In genomic region chr19:7004313-7004931, GRCh38 we compare ENCODE assay signal across 9 cellular contexts. TPM values are rescaled to one million over a fixed set of nuclear protein-coding genes. Genes with fewer than 3 reads are reported as not detected.
DNase-seq lines count a peak whose midpoint lies in the region; ATAC-seq, FAIRE-seq and TF ChIP-seq lines count a peak whose summit lies in the region.
"Had no signal": no experiment of that assay in that cellular context is flagged by ENCODE, and none has a peak within 500 bp of the region (broad histone marks: within the 10 kb centered on the region; RNA-seq: fewer than 3 reads in every experiment).

No MANE protein-coding gene starts in this region.

- 0 out of 2 replicates have a peak, but pooled peaks cover 3% of the 10 kb centered on the region for H3K9me3 ChIP-seq in K562 (replicated peaks; ENCODE audit: control insufficient read depth, insufficient read depth, low read depth, low read length)

- no peak overlapping the region for H4K8ac ChIP-seq in mesendoderm (ENCODE audit: low read depth, low read length)

- no peaks in the 10 kb centered on the region for H3K9me1 ChIP-seq in K562 (ENCODE audit: control insufficient read depth, insufficient read depth, low read length)

- 4% methylated on average over 17 of the region's 18 CpGs for WGBS in K562 (ENCODE audit: insufficient coverage, low coverage, missing lambda C conversion rate)
- WGBS in mesendoderm (ENCODE audit: extremely low coverage, insufficient coverage, low lambda C conversion rate) = no CpG with 5 or more reads among the region's 18 CpGs

- H3K36me3 Mint-ChIP-seq in activated T-cell treated with anti-CD3 and anti-CD28 coated beads, Interleukin-2, amount 50 U/mL, for 24 hours (ENCODE audit: low read depth) = no peaks in the 10 kb centered on the region

- H3K23ac ChIP-seq in mesendoderm (ENCODE audit: low read length) = no peak overlapping the region

- H2BK120ac ChIP-seq in mesendoderm (ENCODE audit: low read depth, low read length) = no peak overlapping the region

- peaks cover 5% of the 10 kb centered on the region for H3K9me3 Mint-ChIP-seq in activated T-cell treated with anti-CD3 and anti-CD28 coated beads, Interleukin-2, amount 50 U/mL, for 24 hours

- no peak overlapping the region for H2AK5ac ChIP-seq in mesendoderm (ENCODE audit: low read length)

- peak; percentile 36 to 53 (median 40); a peak in 4 of 6 replicates for TF ChIP-seq CTCF in K562 (IDR thresholded peaks at IDR 0.05 in 2 of 3, conservative IDR thresholded peaks at IDR 0.05 in 1 of 3; ENCODE audit: insufficient read depth in 2 of 3, low read depth in 1 of 3, low read length in 3 of 3)

- no peak overlapping the region for H3K27ac Mint-ChIP-seq in activated T-cell treated with anti-CD3 and anti-CD28 coated beads, Interleukin-2, amount 50 U/mL, for 24 hours

- no peak overlapping the region for H3K4me3 Mint-ChIP-seq in activated T-cell treated with anti-CD3 and anti-CD28 coated beads, Interleukin-2, amount 50 U/mL, for 24 hours

- no peak overlapping the region for H3K4me3 ChIP-seq in K562
- no peak overlapping the region for H3K4me3 ChIP-seq in mesendoderm (ENCODE audit: low read length)

- H2AFZ ChIP-seq in K562 (ENCODE audit: low read depth, low read length) = no peak overlapping the region

- BruUV-seq in K562 (replicated peaks; lab: Mats Ljungman, UMichigan) = no TSS peak

- FAIRE-seq in K562 (lab: Jason Lieb, UNC) = no peak

- H3K18ac ChIP-seq in mesendoderm (ENCODE audit: low read length) = no peak overlapping the region

- no peak overlapping the region for H2BK5ac ChIP-seq in mesendoderm (ENCODE audit: low read length)

- peak in 1 of 2 experiments; percentile 37; a peak in 2 of 4 replicates for TF ChIP-seq RAD21 in K562 (CRISPR knock-in tag; conservative IDR thresholded peaks at IDR 0.05 in 1 of 2, IDR thresholded peaks at IDR 0.05 in 1 of 2)

- H3K4me2 ChIP-seq in K562 (ENCODE audit: insufficient read depth, low read length) (no peak overlapping the region), mesendoderm (ENCODE audit: low read length) (no peak overlapping the region)

- peak; percentile 47 for DNase-seq in GDM1 (lab: John Stamatoyannopoulos, UW)
- DNase-seq in KBM-7 = peak; percentile 73
- DNase-seq in K562 (ENCODE audit: extremely low read depth in 1 of 4, low spot score in 3 of 4) = peak; percentile 13 to 23 (median 19)
- DNase-seq in mesendoderm = peak; percentile 31
- no peak for DNase-seq in activated T-cell treated with anti-CD3 and anti-CD28 coated beads, Interleukin-2, amount 50 U/mL, for 24 hours
- no peak for DNase-seq in SHP77 treated with DMSO at 0.1 percent for 48 hours (lab: John Stamatoyannopoulos, UW)

- H4K20me1 ChIP-seq in K562 (replicated peaks; ENCODE audit: control insufficient read depth, insufficient read depth, low read length) = no peaks in the 10 kb centered on the region

- in situ Hi-C loops in KBM-7 (cut with MboI; ENCODE audit: low pct_unique_long_range_greater_than_20kb, low sequenced_read_pairs) = no loop called here
- in situ Hi-C loops in K562 (cut with MboI) = no loop called here

- H3K79me1 ChIP-seq in mesendoderm (ENCODE audit: low read length) = no peaks in the 10 kb centered on the region

- H3K36me3 ChIP-seq in K562 (ENCODE audit: control insufficient read depth, insufficient read depth, low read length) = no peaks in the 10 kb centered on the region
- no peaks in the 10 kb centered on the region for H3K36me3 ChIP-seq in mesendoderm (ENCODE audit: control insufficient read depth, insufficient read depth, low read length)

- POLR2A ChIA-PET in K562 (lab: Yijun Ruan, JAX) = no interaction called here

- H3K27me3 ChIP-seq in K562 (ENCODE audit: control insufficient read depth in 2 of 2, insufficient read depth in 2 of 2, low read length in 2 of 2) (no peaks in the 10 kb centered on the region; a peak in 1 of 5 replicates), mesendoderm (ENCODE audit: insufficient read depth, low read length, poor library complexity) (no peaks in the 10 kb centered on the region)

- H3K9ac ChIP-seq in K562 (ENCODE audit: insufficient read depth in 1 of 2, low read depth in 2 of 2, low read length in 2 of 2) (no peak overlapping the region), mesendoderm (ENCODE audit: low read length) (no peak overlapping the region)

- no peak overlapping the region for H3K27ac ChIP-seq in K562 (ENCODE audit: extremely low read depth, low read depth, low read length)
- H3K27ac ChIP-seq in mesendoderm (ENCODE audit: low read depth, low read length) = no peak overlapping the region

- H3K4me1 ChIP-seq in K562 (replicated peaks in 1 of 2; ENCODE audit: control insufficient read depth in 2 of 2, insufficient read depth in 2 of 2, low read length in 2 of 2) (no peaks in the 10 kb centered on the region), mesendoderm (ENCODE audit: control insufficient read depth, low read depth, low read length) (no peaks in the 10 kb centered on the region)

- no peaks in the 10 kb centered on the region for H3K27me3 Mint-ChIP-seq in activated T-cell treated with anti-CD3 and anti-CD28 coated beads, Interleukin-2, amount 50 U/mL, for 24 hours

- CTCF ChIA-PET in K562 (lab: Yijun Ruan, JAX; ENCODE audit: low intra/inter-chr PET ratio) = interaction anchor here (0.6 kb wide), 1 partner anchor 572 kb away, joined by 3 read pairs; no protein-coding TSS in a partner anchor

- no peak for ATAC-seq in K562
- ATAC-seq in HG03521 (IDR thresholded peaks at IDR 0.05; ENCODE audit: unreplicated experiment) = no peak

- no peaks in the 10 kb centered on the region for H3K79me2 ChIP-seq in K562 (ENCODE audit: control insufficient read depth, insufficient read depth, low read length)
- no peaks in the 10 kb centered on the region for H3K79me2 ChIP-seq in mesendoderm (ENCODE audit: control insufficient read depth, insufficient read depth, low read length)

- H3K4me1 Mint-ChIP-seq in activated T-cell treated with anti-CD3 and anti-CD28 coated beads, Interleukin-2, amount 50 U/mL, for 24 hours (ENCODE audit: low read depth) = peaks cover 33% of the 10 kb centered on the region

- H2BK15ac ChIP-seq in mesendoderm (replicated peaks; ENCODE audit: low read depth) = no peak overlapping the region

- no peak overlapping the region for H3K4ac ChIP-seq in mesendoderm (ENCODE audit: low read depth, low read length)

- intact Hi-C loops in K562 (cut with micrococcal nuclease) = no loop called here

- H3K56ac ChIP-seq in mesendoderm (ENCODE audit: low read length) = no peak overlapping the region

- no peak overlapping the region for H4K5ac ChIP-seq in mesendoderm (ENCODE audit: low read length)

- TF ChIP-seq EP300 in K562 (IDR thresholded peaks at IDR 0.05; ENCODE audit: low read length) = no peak

- no peak for TF ChIP-seq POLR2A in K562 (conservative IDR thresholded peaks at IDR 0.05)

RNA-seq across cellular contexts. Expression of gene MBD3L2B, which starts 16.8 kb away (rescaled TPM):
- total RNA-seq in K562 (2011; cell fraction: chromatin; rRNA removed; ENCODE audit: low replicate concordance) = not detected in 2 replicates
- not detected in 2 replicates for total RNA-seq in K562 (2011; cell fraction: nucleolus; rRNA removed)
- not detected in 2 replicates for total RNA-seq in K562 (2011; cell fraction: nucleoplasm; rRNA removed)
- total RNA-seq in K562 (2014; rRNA removed) = not detected in 2 replicates
- total RNA-seq in K562 (2014; rRNA removed; fragmentation: Illumina TruSeq; extraction: Trizol) = not detected in 2 replicates
- total RNA-seq in K562 (2015; rRNA removed; fragmentation: Illumina TruSeq; extraction: Trizol) = not detected in 2 replicates
- total RNA-seq in K562 (2021) = not detected in 2 replicates
- polyA plus RNA-seq in K562 (2011; rRNA removed) = not detected in 2 replicates
- not detected in 2 replicates for polyA plus RNA-seq in K562 (2011; cell fraction: cytosol; rRNA removed)
- polyA plus RNA-seq in K562 (2011; cell fraction: nucleus; rRNA removed) = not detected in 2 replicates
- not detected in 2 replicates for polyA plus RNA-seq in K562 (2012)
- not detected in 2 replicates for polyA plus RNA-seq in K562 (2014; fragmentation: Illumina TruSeq; extraction: Trizol)
- polyA plus RNA-seq in K562 (2014; fragmentation: Nextera tagmentation; extraction: Ambion mirVana) = not detected
- not detected in 2 replicates for polyA plus RNA-seq in K562 (2014; rRNA removed)
- not detected in 2 replicates for polyA minus RNA-seq in K562 (2011; rRNA and poly(A)+ RNA removed)
- polyA minus RNA-seq in K562 (2011; cell fraction: cytosol; rRNA and poly(A)+ RNA removed) = not detected in 2 replicates
- polyA minus RNA-seq in K562 (2011; cell fraction: nucleus; rRNA and poly(A)+ RNA removed) = not detected in 2 replicates
- polyA plus RNA-seq in mesendoderm (2013, experiment 1 of 2) = not detected
- not detected for polyA plus RNA-seq in mesendoderm (2013, experiment 2 of 2)
- total RNA-seq: T-helper 2 cell treated with Interferon-gamma antibody and Interleukin-4, amounts not matched to agents 100 ng/mL and 5 ng/mL, for 36 hours had no signal
- polyA plus RNA-seq: esophagus had no signal

RNA-seq across cellular contexts. Expression of gene MBD3L5, which starts 26.0 kb away (rescaled TPM):
- not detected in 2 replicates for total RNA-seq in K562 (2011; cell fraction: chromatin; rRNA removed; ENCODE audit: low replicate concordance)
- not detected in 2 replicates for total RNA-seq in K562 (2011; cell fraction: nucleolus; rRNA removed)
- not detected in 2 replicates for total RNA-seq in K562 (2011; cell fraction: nucleoplasm; rRNA removed)
- total RNA-seq in K562 (2014; rRNA removed) = not detected in 2 replicates
- total RNA-seq in K562 (2014; rRNA removed; fragmentation: Illumina TruSeq; extraction: Trizol) = not detected in 2 replicates
- total RNA-seq in K562 (2015; rRNA removed; fragmentation: Illumina TruSeq; extraction: Trizol) = not detected in 2 replicates
- not detected in 2 replicates for total RNA-seq in K562 (2021)
- polyA plus RNA-seq in K562 (2011; rRNA removed) = not detected in 2 replicates
- not detected in 2 replicates for polyA plus RNA-seq in K562 (2011; cell fraction: cytosol; rRNA removed)
- polyA plus RNA-seq in K562 (2011; cell fraction: nucleus; rRNA removed) = not detected in 2 replicates
- not detected in 2 replicates for polyA plus RNA-seq in K562 (2012)
- polyA plus RNA-seq in K562 (2014; fragmentation: Illumina TruSeq; extraction: Trizol) = not detected in 2 replicates
- polyA plus RNA-seq in K562 (2014; fragmentation: Nextera tagmentation; extraction: Ambion mirVana) = not detected
- polyA plus RNA-seq in K562 (2014; rRNA removed) = not detected in 2 replicates
- polyA minus RNA-seq in K562 (2011; rRNA and poly(A)+ RNA removed) = not detected in 2 replicates
- polyA minus RNA-seq in K562 (2011; cell fraction: cytosol; rRNA and poly(A)+ RNA removed) = not detected in 2 replicates
- not detected in 2 replicates for polyA minus RNA-seq in K562 (2011; cell fraction: nucleus; rRNA and poly(A)+ RNA removed)
- not detected for polyA plus RNA-seq in mesendoderm (2013, experiment 1 of 2)
- not detected for polyA plus RNA-seq in mesendoderm (2013, experiment 2 of 2)
- total RNA-seq: T-helper 2 cell treated with Interferon-gamma antibody and Interleukin-4, amounts not matched to agents 100 ng/mL and 5 ng/mL, for 36 hours had no signal
- polyA plus RNA-seq: esophagus had no signal

RNA-seq across cellular contexts. Expression of gene MBD3L4, which starts 35.6 kb away (rescaled TPM):
- total RNA-seq in K562 (2011; cell fraction: chromatin; rRNA removed; ENCODE audit: low replicate concordance) = not detected in 2 replicates
- total RNA-seq in K562 (2011; cell fraction: nucleolus; rRNA removed) = not detected in 2 replicates
- not detected in 2 replicates for total RNA-seq in K562 (2011; cell fraction: nucleoplasm; rRNA removed)
- total RNA-seq in K562 (2014; rRNA removed) (not detected in 2 replicates), K562 (2014; rRNA removed; fragmentation: Illumina TruSeq; extraction: Trizol) (not detected in 2 replicates), K562 (2015; rRNA removed; fragmentation: Illumina TruSeq; extraction: Trizol) (not detected in 2 replicates), K562 (2021) (not detected in 2 replicates)
- polyA plus RNA-seq in K562 (2011; rRNA removed) (not detected in 2 replicates), K562 (2014; fragmentation: Illumina TruSeq; extraction: Trizol) (not detected in 2 replicates), K562 (2014; fragmentation: Nextera tagmentation; extraction: Ambion mirVana) (not detected), K562 (2014; rRNA removed) (not detected in 2 replicates)
- polyA plus RNA-seq in K562 (2011; cell fraction: cytosol; rRNA removed) = not detected in 2 replicates
- not detected in 2 replicates for polyA plus RNA-seq in K562 (2011; cell fraction: nucleus; rRNA removed)
- polyA plus RNA-seq in K562 (2012) = not detected in 2 replicates
- polyA minus RNA-seq in K562 (2011; rRNA and poly(A)+ RNA removed) = not detected in 2 replicates
- polyA minus RNA-seq in K562 (2011; cell fraction: cytosol; rRNA and poly(A)+ RNA removed) = not detected in 2 replicates
- not detected in 2 replicates for polyA minus RNA-seq in K562 (2011; cell fraction: nucleus; rRNA and poly(A)+ RNA removed)
- not detected for polyA plus RNA-seq in mesendoderm (2013, experiment 1 of 2)
- not detected for polyA plus RNA-seq in mesendoderm (2013, experiment 2 of 2)
- total RNA-seq: T-helper 2 cell treated with Interferon-gamma antibody and Interleukin-4, amounts not matched to agents 100 ng/mL and 5 ng/mL, for 36 hours had no signal
- polyA plus RNA-seq: esophagus had no signal

RNA-seq across cellular contexts. Expression of gene MBD3L2, which starts 44.7 kb away (rescaled TPM):
- not detected in 2 replicates for total RNA-seq in K562 (2011; cell fraction: chromatin; rRNA removed; ENCODE audit: low replicate concordance)
- total RNA-seq in K562 (2011; cell fraction: nucleolus; rRNA removed) = not detected in 2 replicates
- not detected in 2 replicates for total RNA-seq in K562 (2011; cell fraction: nucleoplasm; rRNA removed)
- not detected in 2 replicates for total RNA-seq in K562 (2014; rRNA removed)
- total RNA-seq in K562 (2014; rRNA removed; fragmentation: Illumina TruSeq; extraction: Trizol) = not detected in 2 replicates
- not detected in 2 replicates for total RNA-seq in K562 (2015; rRNA removed; fragmentation: Illumina TruSeq; extraction: Trizol)
- total RNA-seq in K562 (2021) = not detected in 2 replicates
- polyA plus RNA-seq in K562 (2011; rRNA removed) = not detected in 2 replicates
- not detected in 2 replicates for polyA plus RNA-seq in K562 (2011; cell fraction: cytosol; rRNA removed)
- not detected in 2 replicates for polyA plus RNA-seq in K562 (2011; cell fraction: nucleus; rRNA removed)
- not detected in 2 replicates for polyA plus RNA-seq in K562 (2012)
- polyA plus RNA-seq in K562 (2014; fragmentation: Illumina TruSeq; extraction: Trizol) = not detected in 2 replicates
- not detected for polyA plus RNA-seq in K562 (2014; fragmentation: Nextera tagmentation; extraction: Ambion mirVana)
- polyA plus RNA-seq in K562 (2014; rRNA removed) = not detected in 2 replicates
- polyA minus RNA-seq in K562 (2011; rRNA and poly(A)+ RNA removed) = not detected in 2 replicates
- not detected in 2 replicates for polyA minus RNA-seq in K562 (2011; cell fraction: cytosol; rRNA and poly(A)+ RNA removed)
- polyA minus RNA-seq in K562 (2011; cell fraction: nucleus; rRNA and poly(A)+ RNA removed) = not detected in 2 replicates
- polyA plus RNA-seq in mesendoderm (2013, experiment 1 of 2) = not detected
- polyA plus RNA-seq in mesendoderm (2013, experiment 2 of 2) = not detected
- total RNA-seq: T-helper 2 cell treated with Interferon-gamma antibody and Interleukin-4, amounts not matched to agents 100 ng/mL and 5 ng/mL, for 36 hours had no signal
- polyA plus RNA-seq: esophagus had no signal

RNA-seq across cellular contexts. Expression of gene MBD3L3, which starts 54.1 kb away (rescaled TPM):
- not detected in 2 replicates for total RNA-seq in K562 (2011; cell fraction: chromatin; rRNA removed; ENCODE audit: low replicate concordance)
- total RNA-seq in K562 (2011; cell fraction: nucleolus; rRNA removed) = not detected in 2 replicates
- not detected in 2 replicates for total RNA-seq in K562 (2011; cell fraction: nucleoplasm; rRNA removed)
- total RNA-seq in K562 (2014; rRNA removed) = not detected in 2 replicates
- total RNA-seq in K562 (2014; rRNA removed; fragmentation: Illumina TruSeq; extraction: Trizol) = not detected in 2 replicates
- total RNA-seq in K562 (2015; rRNA removed; fragmentation: Illumina TruSeq; extraction: Trizol) = not detected in 2 replicates
- not detected in 2 replicates for total RNA-seq in K562 (2021)
- polyA plus RNA-seq in K562 (2011; rRNA removed) = not detected in 2 replicates
- not detected in 2 replicates for polyA plus RNA-seq in K562 (2011; cell fraction: cytosol; rRNA removed)
- polyA plus RNA-seq in K562 (2011; cell fraction: nucleus; rRNA removed) = not detected in 2 replicates
- not detected in 2 replicates for polyA plus RNA-seq in K562 (2012)
- polyA plus RNA-seq in K562 (2014; fragmentation: Illumina TruSeq; extraction: Trizol) = not detected in 2 replicates
- polyA plus RNA-seq in K562 (2014; fragmentation: Nextera tagmentation; extraction: Ambion mirVana) = not detected
- not detected in 2 replicates for polyA plus RNA-seq in K562 (2014; rRNA removed)
- polyA minus RNA-seq in K562 (2011; rRNA and poly(A)+ RNA removed) = not detected in 2 replicates
- polyA minus RNA-seq in K562 (2011; cell fraction: cytosol; rRNA and poly(A)+ RNA removed) = not detected in 2 replicates
- polyA minus RNA-seq in K562 (2011; cell fraction: nucleus; rRNA and poly(A)+ RNA removed) = not detected in 2 replicates
- not detected for polyA plus RNA-seq in mesendoderm (2013, experiment 1 of 2)
- polyA plus RNA-seq in mesendoderm (2013, experiment 2 of 2) = not detected
- total RNA-seq: T-helper 2 cell treated with Interferon-gamma antibody and Interleukin-4, amounts not matched to agents 100 ng/mL and 5 ng/mL, for 36 hours had no signal
- polyA plus RNA-seq: esophagus had no signal

Comparison
In these comparisons a context has a peak if more than half of its experiments do, and no peak if none do; other contexts are left out.
1. DNase-seq: peak in GDM1 (single experiment), KBM-7 (single experiment), K562 (4 of 4) and mesendoderm (single experiment); none in activated T-cell treated with anti-CD3 and anti-CD28 coated beads, Interleukin-2, amount 50 U/mL, for 24 hours (single experiment) and SHP77 treated with DMSO at 0.1 percent for 48 hours (single experiment).